In the genomic region with DNA sequence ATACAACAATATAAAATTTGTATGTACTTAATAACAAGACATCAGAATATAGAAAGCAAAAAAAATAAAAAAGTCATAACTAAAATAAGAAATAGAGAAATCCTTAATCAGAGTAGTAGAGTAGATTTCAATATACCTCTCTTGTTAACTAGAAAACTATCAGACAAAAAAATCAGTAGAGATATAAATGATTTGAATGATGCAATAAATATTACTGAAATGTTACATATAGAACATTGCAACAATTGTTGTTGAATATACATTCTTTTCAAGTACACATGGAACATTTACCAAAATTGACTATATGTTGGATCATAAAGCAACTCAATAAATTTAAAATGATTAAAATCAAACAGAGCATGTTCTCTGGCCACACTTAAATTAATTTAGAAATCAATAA, we compare ENCODE assay signal across 27 cellular contexts. TPM values are rescaled to one million over a fixed set of nuclear protein-coding genes. Genes with fewer than 3 reads are reported as not detected.
A peak's percentile ranks its signal among the peaks of the same experiment; 100 is the strongest.
DNase-seq lines count a peak whose midpoint lies in the region; ATAC-seq, FAIRE-seq and TF ChIP-seq lines count a peak whose summit lies in the region.
"Had no signal": no experiment of that assay in that cellular context is flagged by ENCODE, and none has a peak within 500 bp of the region (broad histone marks: within the 10 kb centered on the region; RNA-seq: fewer than 3 reads in every experiment).

No MANE protein-coding gene starts in this region.

- dilution Hi-C loops in IMR-90 (cut with HindIII; ENCODE audit: low sequenced_read_pairs, unreplicated experiment), result no loop called here

- H3K4me1 Mint-ChIP-seq in immature natural killer cell (no peaks in the 10 kb centered on the region), T-helper 17 cell (no peaks in the 10 kb centered on the region)
- H3K4me1 Mint-ChIP-seq: CD8-positive, alpha-beta memory T cell; GM23338; H9 had no signal

- no peak overlapping the region for H2BK15ac ChIP-seq in IMR-90 (ENCODE audit: low read depth, low read length)

- H3K27me3 Mint-ChIP-seq in immature natural killer cell (ENCODE audit: low read depth in 3 of 3), result peaks cover 5 to 10% (median 9%) of the 10 kb centered on the region in 3 donors
- peaks cover 18% of the 10 kb centered on the region for H3K27me3 Mint-ChIP-seq in T-helper 17 cell

- no peak overlapping the region for H2AK9ac ChIP-seq in IMR-90 (replicated peaks; ENCODE audit: low read depth, low read length, poor library complexity)

- H3K56ac ChIP-seq in IMR-90 (ENCODE audit: extremely low read depth, insufficient read depth, low read length), result no peak overlapping the region

- H3K36me3 ChIP-seq in IMR-90 (ENCODE audit: control insufficient read depth, insufficient read depth, low read length) (no peaks in the 10 kb centered on the region), kidney (ENCODE audit: control insufficient read depth in 1 of 2, insufficient read depth in 2 of 2, low read length in 2 of 2) (no peaks in the 10 kb centered on the region), suprapubic skin (no peaks in the 10 kb centered on the region)
- H3K36me3 ChIP-seq: BE2C had no signal

- no peak for TF ChIP-seq RAD21 in IMR-90 (IDR thresholded peaks at IDR 0.05; ENCODE audit: low read length)

- H4K91ac ChIP-seq in IMR-90 (ENCODE audit: insufficient read depth, low read depth, low read length), result no peak overlapping the region

- peaks cover 8% of the 10 kb centered on the region for H3K27me3 ChIP-seq in IMR-90 (ENCODE audit: control insufficient read depth, insufficient read depth, low read length)
- peaks cover 22% of the 10 kb centered on the region for H3K27me3 ChIP-seq in suprapubic skin
- H3K27me3 ChIP-seq: BE2C; BLaER1 treated with 17β-estradiol and CSF1 and Interleukin-3, amounts not matched to agents 10 nM and 100 nM had no signal

- no peak for TF ChIP-seq EP300 in suprapubic skin (IDR thresholded peaks at IDR 0.05)

- intact Hi-C loops in IMR-90 (cut with micrococcal nuclease), result no loop called here
- intact Hi-C loops in kidney (cut with DNase I), result no loop called here

- no peak overlapping the region for H3K4ac ChIP-seq in IMR-90 (ENCODE audit: low read depth, low read length)

- H3K9me3 Mint-ChIP-seq in immature natural killer cell, result peaks cover 0 to 8% (median 6%) of the 10 kb centered on the region in 6 donors

- H2BK5ac ChIP-seq in IMR-90 (ENCODE audit: low read depth, low read length, poor library complexity, severe bottlenecking), result no peak overlapping the region

- H3K9me3 ChIP-seq in IMR-90 (ENCODE audit: control insufficient read depth, insufficient read depth, low read length), result peaks cover 5% of the 10 kb centered on the region; the same call in 1 of the 2 replicates
- H3K9me3 ChIP-seq in kidney (ENCODE audit: control insufficient read depth in 1 of 2, low read length in 2 of 2), result peaks cover 0 to 4% of the 10 kb centered on the region in 2 donors
- peaks cover 5% of the 10 kb centered on the region for H3K9me3 ChIP-seq in T-helper 17 cell (ENCODE audit: control insufficient read depth, low read length, poor library complexity, severe bottlenecking)
- H3K9me3 ChIP-seq in suprapubic skin, result no peaks in the 10 kb centered on the region
- H3K9me3 ChIP-seq: BE2C had no signal

- H3K4me1 ChIP-seq in IMR-90 (ENCODE audit: control insufficient read depth, insufficient read depth, low read length), result no peaks in the 10 kb centered on the region
- no peaks in the 10 kb centered on the region for H3K4me1 ChIP-seq in kidney (ENCODE audit: control insufficient read depth in 1 of 2, insufficient read depth in 1 of 2, low read depth in 1 of 2, low read length in 2 of 2)
- H3K4me1 ChIP-seq in suprapubic skin, result no peaks in the 10 kb centered on the region
- H3K4me1 ChIP-seq: A549; BE2C; BLaER1 treated with 17β-estradiol and CSF1 and Interleukin-3, amounts not matched to agents 10 nM and 100 nM had no signal

- no peak overlapping the region for H3K14ac ChIP-seq in IMR-90 (replicated peaks; ENCODE audit: low read depth, low read length)

- no peak overlapping the region for H3K4me3 Mint-ChIP-seq in immature natural killer cell
- H3K4me3 Mint-ChIP-seq in T-helper 17 cell, result no peak overlapping the region
- H3K4me3 Mint-ChIP-seq: CD14-positive monocyte; CD4-positive, alpha-beta T cell; CD8-positive, alpha-beta memory T cell; GM23338; H9; HFFc6 had no signal

- H2BK20ac ChIP-seq in IMR-90 (ENCODE audit: low read depth, low read length), result no peak overlapping the region

- CTCF ChIA-PET in IMR-90 (lab: Yijun Ruan, JAX), result no interaction called here

- H3K4me2 ChIP-seq in IMR-90 (ENCODE audit: low read depth, low read length), result no peak overlapping the region
- H3K4me2 ChIP-seq: A549; BLaER1 treated with 17β-estradiol and CSF1 and Interleukin-3, amounts not matched to agents 10 nM and 100 nM; GM23338 had no signal

- H3K79me1 ChIP-seq in IMR-90 (ENCODE audit: low read depth in 1 of 2, low read length in 2 of 2), result no peaks in the 10 kb centered on the region

- no peaks in the 10 kb centered on the region for H3K9me1 ChIP-seq in IMR-90 (ENCODE audit: insufficient read depth, low read length)

- FAIRE-seq in G401.6 (lab: Jason Lieb, UNC) (peak; percentile 75), colon (lab: Jason Lieb, UNC) (peak; percentile 24), kidney (lab: Jason Lieb, UNC) (peak; percentile 42)
- FAIRE-seq: A549, D721Med, GM12891, GM18507 had no signal

- no peak overlapping the region for H2AFZ ChIP-seq in IMR-90 (replicated peaks; ENCODE audit: low read length, poor library complexity)
- H2AFZ ChIP-seq: GM23338 had no signal

- H3K23ac ChIP-seq in IMR-90 (ENCODE audit: low read depth, low read length), result no peak overlapping the region

- BruUV-seq in IMR-90 (replicated peaks; lab: Mats Ljungman, UMichigan), result no TSS peak

- in situ Hi-C loops in IMR-90 (cut with MboI; ENCODE audit: low sequenced_read_pairs), result no loop called here

- H3K36me3 Mint-ChIP-seq in immature natural killer cell (peaks cover 0 to 6% (median 3%) of the 10 kb centered on the region in 3 donors), T-helper 17 cell (ENCODE audit: low read depth) (no peaks in the 10 kb centered on the region)
- H3K36me3 Mint-ChIP-seq: CD14-positive monocyte had no signal

- no peak overlapping the region for H2BK120ac ChIP-seq in IMR-90 (ENCODE audit: low read depth, low read length)

- H3K27ac Mint-ChIP-seq in immature natural killer cell (no peak overlapping the region), T-helper 17 cell (no peak overlapping the region)
- H3K27ac Mint-ChIP-seq: CD14-positive monocyte; CD4-positive, alpha-beta T cell; CD8-positive, alpha-beta memory T cell; GM23338; H9; HFFc6 had no signal

- TF ChIP-seq CTCF in IMR-90 (conservative IDR thresholded peaks at IDR 0.05; ENCODE audit: low read depth, low read length) (no peak), kidney (IDR thresholded peaks at IDR 0.05; ENCODE audit: borderline replicate concordance, extremely low read depth, insufficient read depth) (no peak), suprapubic skin (IDR thresholded peaks at IDR 0.05) (no peak)

- H3K27ac ChIP-seq in IMR-90 (ENCODE audit: insufficient read depth, low read length) (no peak overlapping the region), kidney (ENCODE audit: low read depth in 2 of 2, low read length in 2 of 2) (no peak overlapping the region), suprapubic skin (no peak overlapping the region)
- H3K27ac ChIP-seq: A549; BLaER1 treated with 17β-estradiol and CSF1 and Interleukin-3, amounts not matched to agents 10 nM and 100 nM had no signal

- no peak for DNase-seq in IMR-90
- no peak for DNase-seq in kidney
- DNase-seq in immature natural killer cell, result no peak
- no peak for DNase-seq in retina
- DNase-seq in T-helper 17 cell, result no peak
- DNase-seq in suprapubic skin (ENCODE audit: low spot score in 2 of 2), result no peak
- DNase-seq: 8988T; ACHN; AML-193; BE2C; CD4-positive, alpha-beta T cell; CD8-positive, alpha-beta memory T cell; DMS 273 treated with DMSO at 0.1 percent for 48 hours; DMS79; EL; GF-D8; H9; HFFc6 had no signal

- no peak for ATAC-seq in IMR-90 (ENCODE audit: low read depth)
- ATAC-seq in T-helper 17 cell, result no peak
- ATAC-seq: A549, GM23338 had no signal

- H3K9ac ChIP-seq in IMR-90 (ENCODE audit: low read depth, low read length) (no peak overlapping the region), kidney (ENCODE audit: low read length in 2 of 2) (no peak overlapping the region)
- H3K9ac ChIP-seq: BLaER1 treated with 17β-estradiol and CSF1 and Interleukin-3, amounts not matched to agents 10 nM and 100 nM had no signal

- H3K4me3 ChIP-seq in IMR-90 (ENCODE audit: insufficient read depth, low read depth, low read length), result no peak overlapping the region
- no peak overlapping the region for H3K4me3 ChIP-seq in kidney (ENCODE audit: low read length in 2 of 2)
- H3K4me3 ChIP-seq in suprapubic skin, result no peak overlapping the region
- H3K4me3 ChIP-seq: A549; BLaER1 treated with 17β-estradiol and CSF1 and Interleukin-3, amounts not matched to agents 10 nM and 100 nM; GM23338 had no signal

- H4K5ac ChIP-seq in IMR-90 (ENCODE audit: low read depth, low read length), result no peak overlapping the region

- H3K18ac ChIP-seq in IMR-90 (ENCODE audit: low read depth, low read length), result no peak overlapping the region

- H4K8ac ChIP-seq in IMR-90 (ENCODE audit: low read depth in 2 of 2, low read length in 2 of 2), result no peak overlapping the region

- H2AK5ac ChIP-seq in IMR-90 (ENCODE audit: low read depth, low read length), result no peak overlapping the region

- TF ChIP-seq POLR2A in IMR-90 (IDR thresholded peaks at IDR 0.05; ENCODE audit: low read depth, low read length), result no peak
- TF ChIP-seq POLR2A in suprapubic skin (IDR thresholded peaks at IDR 0.05), result no peak

- no peaks in the 10 kb centered on the region for H4K20me1 ChIP-seq in IMR-90 (ENCODE audit: insufficient read depth, low read length)
- H4K20me1 ChIP-seq: BLaER1 treated with 17β-estradiol and CSF1 and Interleukin-3, amounts not matched to agents 10 nM and 100 nM had no signal

- POLR2A ChIA-PET in IMR-90 (lab: Charles Lee; ENCODE audit: unreplicated experiment), result no interaction called here

TF ChIP-seq in IMR-90, 13 proteins besides CTCF, POLR2A, EP300 and RAD21:
- TF ChIP-seq BHLHE40 (IDR thresholded peaks at IDR 0.05; ENCODE audit: low read depth, low read length), result no peak
- no peak for TF ChIP-seq CHD1 (IDR thresholded peaks at IDR 0.05; ENCODE audit: low read depth, low read length)
- TF ChIP-seq NFE2L2 (IDR thresholded peaks at IDR 0.05; ENCODE audit: low read depth, low read length), result no peak
- TF ChIP-seq CEBPB (IDR thresholded peaks at IDR 0.05; ENCODE audit: low read depth, low read length), result peak; percentile 21; the same call in 1 of the 2 replicates
- TF ChIP-seq RCOR1 (IDR thresholded peaks at IDR 0.05; ENCODE audit: insufficient replicate concordance, low read length), result no peak

RNA-seq across cellular contexts. Expression of a gene that starts 31.9 kb away (rescaled TPM):
- total RNA-seq in IMR-90 (2012; rRNA removed) (101 and 131 TPM in 2 replicates), kidney (154 TPM), T-helper 17 cell (100 to 1,000 TPM; 197 to 231 TPM), suprapubic skin (100 to 1,000 TPM in 2 of 4 donors, 10 to 100 TPM in 2; 73.7 to 107 (median 93.2) TPM)
- polyA plus RNA-seq in IMR-90 (2012; rRNA removed) (70.9 and 72.2 TPM in 2 replicates), kidney (ENCODE audit: insufficient read depth, low read depth, low replicate concordance) (40.3 TPM), immature natural killer cell (100 to 1,000 TPM in 1 of 3 donors, 10 to 100 TPM in 2; 47.4 to 169 (median 70.1) TPM)
- polyA plus RNA-seq in IMR-90 (2012; cell fraction: cytosol; rRNA removed), result 28.3 and 36.9 TPM in 2 replicates
- polyA plus RNA-seq in IMR-90 (2012; cell fraction: nucleus; rRNA removed; ENCODE audit: low replicate concordance), result 83.2 and 150 TPM in 2 replicates
